Comparison of ENCODE assay signal across 21 cellular contexts in the genomic region with DNA sequence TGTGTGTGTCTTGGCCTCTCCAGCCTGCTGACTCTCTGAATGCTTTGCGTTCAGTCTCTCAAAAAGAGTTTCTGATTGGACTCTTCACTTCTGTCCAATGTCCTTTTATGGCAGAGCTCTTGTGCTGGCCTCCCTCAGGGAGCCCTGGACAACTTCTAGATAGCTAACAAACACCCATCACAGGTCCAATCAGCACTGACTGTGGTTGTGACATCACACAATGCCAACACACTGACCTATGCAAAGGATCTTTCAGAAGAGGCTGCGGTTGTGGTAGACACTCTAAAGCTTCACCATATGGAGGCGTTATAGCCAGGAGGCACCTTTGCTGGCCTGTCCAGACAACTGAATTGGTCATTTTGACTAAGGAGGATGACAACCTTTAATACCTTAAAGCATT. TPM values are rescaled to one million over a fixed set of nuclear protein-coding genes. Genes with fewer than 3 reads are reported as not detected.
DNase-seq lines count a peak whose midpoint lies in the region; ATAC-seq and TF ChIP-seq lines count a peak whose summit lies in the region.
"Had no signal": no experiment of that assay in that cellular context is flagged by ENCODE, and none has a peak within 500 bp of the region (broad histone marks: within the 10 kb centered on the region; RNA-seq: fewer than 3 reads in every experiment).

No MANE protein-coding gene starts in this region.

- H3K56ac ChIP-seq in mesendoderm (ENCODE audit: low read length) = no peak overlapping the region

- H3K4me3 Mint-ChIP-seq in GM23338 = no peak overlapping the region
- no peak overlapping the region for H3K4me3 Mint-ChIP-seq in WTC11
- H3K4me3 Mint-ChIP-seq in progenitor cell of endocrine pancreas (ENCODE audit: low read depth) = no peak overlapping the region

- CTCF ChIA-PET in WTC11 (lab: Charles Lee) = interaction anchor here (2.4 kb wide), 1 partner anchor 26 kb away, joined by 8 read pairs; no protein-coding TSS in a partner anchor

- POLR2A ChIA-PET in WTC11 (lab: Charles Lee) = no interaction called here

- H4K20me1 ChIP-seq in GM23338 (replicated peaks; ENCODE audit: insufficient read depth) (no peaks in the 10 kb centered on the region), Karpas-422 (ENCODE audit: insufficient read depth, low read depth, low read length) (no peaks in the 10 kb centered on the region)

- H3K9me3 ChIP-seq in Karpas-422 (ENCODE audit: low read length) = no peaks in the 10 kb centered on the region
- H3K9me3 ChIP-seq: A549, SJCRH30 had no signal

- H3K4me3 ChIP-seq in GM23338 (no peak overlapping the region), Karpas-422 (ENCODE audit: low read length) (peak overlapping the region; percentile 63), dorsolateral prefrontal cortex (no peak overlapping the region), mesendoderm (ENCODE audit: low read length) (no peak overlapping the region)
- H3K4me3 ChIP-seq: A549, SJCRH30 had no signal

- H3K9me2 ChIP-seq in GM23338 (ENCODE audit: insufficient read depth) = peaks cover 3% of the 10 kb centered on the region; the same call in 1 of the 2 replicates
- H3K9me2 ChIP-seq in Karpas-422 (replicated peaks; ENCODE audit: insufficient read depth, low read length) = no peaks in the 10 kb centered on the region

- no peak overlapping the region for H3K4me2 ChIP-seq in GM23338
- H3K4me2 ChIP-seq in Karpas-422 (ENCODE audit: low read depth, low read length, poor library complexity, severe bottlenecking) = peak overlapping the region; percentile 79
- no peak overlapping the region for H3K4me2 ChIP-seq in mesendoderm (ENCODE audit: low read length)
- H3K4me2 ChIP-seq: A549 had no signal

- DNase-seq in GM23338 (ENCODE audit: low spot score) = no peak
- peak; percentile 93 for DNase-seq in Karpas-422
- DNase-seq in WTC11 (ENCODE audit: low spot score) = no peak
- DNase-seq in progenitor cell of endocrine pancreas (ENCODE audit: low spot score, unreplicated experiment) = no peak
- no peak for DNase-seq in dorsolateral prefrontal cortex
- DNase-seq in head of caudate nucleus = no peak
- no peak for DNase-seq in mesendoderm
- DNase-seq: AML-193; C1 segment of cervical spinal cord; CD4-positive, alpha-beta memory T cell; COR-L47; KG1; NCI-H1092 treated with DMSO at 0.1 percent for 48 hours; NCI-H1436; NCI-H187; NCI-H2081 treated with DMSO at 0.1 percent for 48 hours; NCI-H2171; NCI-H226; NCI-H510A treated with DMSO at 0.1 percent for 48 hours; SJCRH30 had no signal

- intact Hi-C loops in dorsolateral prefrontal cortex (cut with DNase I) = no loop called here
- intact Hi-C loops in head of caudate nucleus (cut with DNase I) = no loop called here

- peaks cover 6% of the 10 kb centered on the region; the same call in 2 of the 3 replicates for H3K4me1 Mint-ChIP-seq in GM23338
- H3K4me1 Mint-ChIP-seq in WTC11 = peaks cover 7% of the 10 kb centered on the region
- H3K4me1 Mint-ChIP-seq in progenitor cell of endocrine pancreas (ENCODE audit: low read depth) = no peaks in the 10 kb centered on the region

- ATAC-seq in GM23338 (no peak), WTC11 (peak; percentile 21)
- ATAC-seq: A549 had no signal

- H3K18ac ChIP-seq in mesendoderm (ENCODE audit: low read length) = no peak overlapping the region

- H2BK5ac ChIP-seq in mesendoderm (ENCODE audit: low read length) = no peak overlapping the region

- peak overlapping the region; percentile 63 for H3K9ac ChIP-seq in Karpas-422 (ENCODE audit: low read length)
- no peak overlapping the region for H3K9ac ChIP-seq in mesendoderm (ENCODE audit: low read length)

- no peak overlapping the region for H4K8ac ChIP-seq in mesendoderm (ENCODE audit: low read depth, low read length)

- H2AFZ ChIP-seq in GM23338 (peak overlapping the region; percentile 82), Karpas-422 (ENCODE audit: low read length) (no peak overlapping the region; the same call in 1 of the 2 replicates)

- H3K36me3 Mint-ChIP-seq in GM23338 (ENCODE audit: low read depth) (no peaks in the 10 kb centered on the region), WTC11 (no peaks in the 10 kb centered on the region), progenitor cell of endocrine pancreas (ENCODE audit: insufficient read depth) (no peaks in the 10 kb centered on the region)
- H3K36me3 Mint-ChIP-seq: CD4-positive, alpha-beta memory T cell had no signal

- H3F3A ChIP-seq in GM23338 (replicated peaks; ENCODE audit: low read depth) = no peaks in the 10 kb centered on the region

- no peak overlapping the region for H3K27ac ChIP-seq in GM23338 (ENCODE audit: low read depth)
- H3K27ac ChIP-seq in Karpas-422 (ENCODE audit: low read length) = peak overlapping the region; percentile 91
- no peak overlapping the region for H3K27ac ChIP-seq in dorsolateral prefrontal cortex
- H3K27ac ChIP-seq in mesendoderm (ENCODE audit: low read depth, low read length) = no peak overlapping the region
- H3K27ac ChIP-seq: A549, SJCRH30 had no signal

- H3K79me1 ChIP-seq in mesendoderm (ENCODE audit: low read length) = no peaks in the 10 kb centered on the region

- TF ChIP-seq CTCF in GM23338 (conservative IDR thresholded peaks at IDR 0.05; ENCODE audit: low read depth in 2 of 2) (no peak), WTC11 (IDR thresholded peaks at IDR 0.05) (no peak), progenitor cell of endocrine pancreas (IDR thresholded peaks at IDR 0.05; ENCODE audit: unreplicated experiment) (no peak), dorsolateral prefrontal cortex (IDR thresholded peaks at IDR 0.05 in 54 of 56, conservative IDR thresholded peaks at IDR 0.05 in 2 of 56; ENCODE audit: low read depth in 1 of 56, partially characterized antibody in 56 of 56) (no peak)

- H2AK5ac ChIP-seq in mesendoderm (ENCODE audit: low read length) = no peak overlapping the region

- H2BK15ac ChIP-seq in mesendoderm (replicated peaks; ENCODE audit: low read depth) = no peak overlapping the region

- H3K79me2 ChIP-seq in GM23338 (replicated peaks; ENCODE audit: insufficient read depth) = no peaks in the 10 kb centered on the region
- peaks cover 52% of the 10 kb centered on the region for H3K79me2 ChIP-seq in Karpas-422 (ENCODE audit: low read length)
- no peaks in the 10 kb centered on the region for H3K79me2 ChIP-seq in mesendoderm (ENCODE audit: control insufficient read depth, insufficient read depth, low read length)

- no peaks in the 10 kb centered on the region for H3K27me3 ChIP-seq in GM23338 (ENCODE audit: insufficient read depth)
- no peaks in the 10 kb centered on the region for H3K27me3 ChIP-seq in Karpas-422 (ENCODE audit: low read length)
- H3K27me3 ChIP-seq in dorsolateral prefrontal cortex = peaks cover 0 to 3% (median 0%) of the 10 kb centered on the region in 45 donors
- no peaks in the 10 kb centered on the region for H3K27me3 ChIP-seq in mesendoderm (ENCODE audit: insufficient read depth, low read length, poor library complexity)
- H3K27me3 ChIP-seq: SJCRH30 had no signal

- no peak overlapping the region for H3K23ac ChIP-seq in mesendoderm (ENCODE audit: low read length)

- no peak overlapping the region for H4K5ac ChIP-seq in mesendoderm (ENCODE audit: low read length)

- H3K27me3 Mint-ChIP-seq in GM23338 (ENCODE audit: insufficient read depth, low read depth, poor library complexity) = no peaks in the 10 kb centered on the region
- no peaks in the 10 kb centered on the region for H3K27me3 Mint-ChIP-seq in WTC11 (ENCODE audit: low read depth)
- H3K27me3 Mint-ChIP-seq in progenitor cell of endocrine pancreas = peaks cover 7% of the 10 kb centered on the region

- H3K4me1 ChIP-seq in GM23338 (ENCODE audit: insufficient read depth) (no peaks in the 10 kb centered on the region), Karpas-422 (ENCODE audit: low read length) (peaks cover 90% of the 10 kb centered on the region), mesendoderm (ENCODE audit: control insufficient read depth, low read depth, low read length) (no peaks in the 10 kb centered on the region)
- H3K4me1 ChIP-seq: A549, SJCRH30 had no signal

- no peak overlapping the region for H2BK120ac ChIP-seq in mesendoderm (ENCODE audit: low read depth, low read length)

- peaks cover 6% of the 10 kb centered on the region; the same call in 2 of the 3 replicates for H3K9me3 Mint-ChIP-seq in GM23338
- peaks cover 18% of the 10 kb centered on the region for H3K9me3 Mint-ChIP-seq in WTC11
- H3K9me3 Mint-ChIP-seq in progenitor cell of endocrine pancreas (ENCODE audit: low read depth) = no peaks in the 10 kb centered on the region
- H3K9me3 Mint-ChIP-seq: CD4-positive, alpha-beta memory T cell had no signal

- H3K27ac Mint-ChIP-seq in GM23338 (no peak overlapping the region), WTC11 (no peak overlapping the region), progenitor cell of endocrine pancreas (peak overlapping the region; percentile 25)
- H3K27ac Mint-ChIP-seq: CD4-positive, alpha-beta memory T cell had no signal

- no peaks in the 10 kb centered on the region for H3K36me3 ChIP-seq in GM23338 (ENCODE audit: insufficient read depth)
- peaks cover 42% of the 10 kb centered on the region for H3K36me3 ChIP-seq in Karpas-422 (ENCODE audit: insufficient read depth, low read length)
- no peaks in the 10 kb centered on the region for H3K36me3 ChIP-seq in mesendoderm (ENCODE audit: control insufficient read depth, insufficient read depth, low read length)
- H3K36me3 ChIP-seq: SJCRH30 had no signal

- no peak overlapping the region for H3K4ac ChIP-seq in mesendoderm (ENCODE audit: low read depth, low read length)

- WGBS in mesendoderm (ENCODE audit: extremely low coverage, insufficient coverage, low lambda C conversion rate) = no CpG with 5 or more reads among the region's 3 CpGs

TF ChIP-seq in GM23338, 12 proteins besides CTCF, POLR2A, EP300 and RAD21 (continues in another document):
- TF ChIP-seq EZH2phosphoT487 (IDR thresholded peaks at IDR 0.05; ENCODE audit: unreplicated experiment) = no peak
- no peak for TF ChIP-seq NANOG (IDR thresholded peaks at IDR 0.05; ENCODE audit: borderline replicate concordance)
- no peak for TF ChIP-seq JUNB (IDR thresholded peaks at IDR 0.05; ENCODE audit: unreplicated experiment)
- no peak for TF ChIP-seq POLR2AphosphoS5 (IDR thresholded peaks at IDR 0.05; ENCODE audit: low read depth)

RNA-seq across cellular contexts. Expression of gene LSM6, which starts 53.8 kb away (rescaled TPM):
- 70.4 and 91.5 TPM in 2 replicates for total RNA-seq in GM23338 (2014; rRNA removed; shearing (Covaris generic))
- 238 and 256 TPM in 2 replicates for polyA plus RNA-seq in GM23338 (2016; fragmentation: Nextera tagmentation; extraction: Ambion mirVana)
- 238 and 321 TPM in 2 replicates for total RNA-seq in Karpas-422 (2014; rRNA removed; shearing (Covaris generic); ENCODE audit: low replicate concordance)
- 58.2 to 70.3 TPM (median 65.2 TPM) in 3 replicates for total RNA-seq in WTC11 (2021)
- total RNA-seq in progenitor cell of endocrine pancreas = 52.6 and 55.9 TPM in 2 replicates
- total RNA-seq in dorsolateral prefrontal cortex = 10 to 100 TPM; 14.6 to 47.4 (median 24.5) TPM
- polyA plus RNA-seq in mesendoderm (2013, experiment 1 of 2) = 88.2 TPM
- polyA plus RNA-seq in mesendoderm (2013, experiment 2 of 2) = 86.8 TPM
